Comparison of ENCODE assay signal across 7 cellular contexts in the genomic region with DNA sequence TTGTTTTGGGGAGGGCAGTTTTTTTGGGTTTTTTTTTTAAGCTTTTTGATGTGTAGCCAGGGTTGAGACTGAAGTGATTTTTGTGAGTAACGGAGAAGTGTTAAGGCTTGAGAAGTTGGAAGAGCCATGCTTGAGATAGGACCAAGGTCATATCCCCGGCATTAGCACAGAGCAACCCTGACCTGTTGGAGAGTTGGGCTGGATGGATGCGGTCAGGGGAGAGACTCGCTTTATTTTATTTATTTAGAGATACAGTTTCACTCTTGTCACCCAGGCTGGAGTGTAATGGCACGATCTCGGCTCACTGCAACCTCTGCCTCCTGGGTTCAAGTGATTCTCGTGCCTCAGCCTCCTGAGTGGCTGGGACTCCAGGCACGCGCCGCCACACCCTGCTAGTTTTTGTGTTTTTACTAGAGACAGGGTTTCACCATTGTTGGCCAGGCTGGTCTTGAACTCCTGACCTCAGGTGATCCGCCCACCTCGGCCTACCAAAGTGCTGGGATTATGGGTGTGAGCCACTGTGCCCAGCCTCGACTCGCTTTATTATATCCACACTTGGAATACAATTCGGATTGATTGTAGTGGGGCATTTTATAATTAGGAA. TPM values are rescaled to one million over a fixed set of nuclear protein-coding genes. Genes with fewer than 3 reads are reported as not detected.
DNase-seq lines count a peak whose midpoint lies in the region; ATAC-seq and TF ChIP-seq lines count a peak whose summit lies in the region.
"Not testable (repeated sequence)": the region's sequence is repeated elsewhere in the genome, so short reads cannot be mapped to it uniquely, and the experiment has no call there.

No MANE protein-coding gene starts in this region.

- not testable (repeated sequence) for H4K91ac ChIP-seq in H9 (ENCODE audit: insufficient read length, low read depth, low read length)

- not testable (repeated sequence) for H4K5ac ChIP-seq in H9 (ENCODE audit: insufficient read length, low read depth, low read length)

- H3K27me3 ChIP-seq in H9 (ENCODE audit: insufficient read depth, low read length); foreskin keratinocyte; lower lobe of right lung (ENCODE audit: low read depth); parathyroid adenoma (ENCODE audit: control insufficient read depth, insufficient read depth, low read length); stomach: not testable (repeated sequence)

- not testable (repeated sequence) for H3K4me2 ChIP-seq in H9 (ENCODE audit: insufficient read depth, insufficient read length, low read length)
- H3K4me2 ChIP-seq in parathyroid adenoma (ENCODE audit: low read length), result peak overlapping the region; percentile 60

- not testable (repeated sequence) for H3K36me3 Mint-ChIP-seq in H9 (ENCODE audit: insufficient read depth in 1 of 3, low read depth in 3 of 3)
- H3K36me3 Mint-ChIP-seq in MCF 10A (ENCODE audit: insufficient read depth, unreplicated experiment), result peaks cover 13% of the 10 kb centered on the region

- not testable (repeated sequence) for H2BK12ac ChIP-seq in H9 (ENCODE audit: insufficient read length, low read depth, low read length)

- not testable (repeated sequence) for H3K79me1 ChIP-seq in H9 (ENCODE audit: insufficient read depth, low read depth, low read length, poor library complexity, severe bottlenecking)

- peaks cover 12% of the 10 kb centered on the region for H3K4me1 ChIP-seq in H9 (ENCODE audit: insufficient read depth, low read length)
- peaks cover 68% of the 10 kb centered on the region for H3K4me1 ChIP-seq in foreskin keratinocyte
- H3K4me1 ChIP-seq in lower lobe of right lung, result peaks cover 52% of the 10 kb centered on the region
- peaks cover 39% of the 10 kb centered on the region for H3K4me1 ChIP-seq in parathyroid adenoma
- peaks cover 42 to 96% (median 67%) of the 10 kb centered on the region in 4 donors for H3K4me1 ChIP-seq in stomach

- not testable (repeated sequence) for H3K9me3 ChIP-seq in H9 (ENCODE audit: control insufficient read depth, low read depth, low read length); lower lobe of right lung; parathyroid adenoma (ENCODE audit: control insufficient read depth, low read length); stomach

- CTCF ChIA-PET in RWPE1 (lab: Yijun Ruan, JAX), result not testable (repeated sequence)
- CTCF ChIA-PET in MCF 10A (lab: Yijun Ruan, JAX), result interaction anchor here (0.6 to 2.6 kb wide), 6 partner anchors 8 to 248 kb away, joined by 3 to 9 read pairs (median 4); no protein-coding TSS in a partner anchor

- not testable (repeated sequence) for H2BK120ac ChIP-seq in H9 (ENCODE audit: low read depth, low read length, poor library complexity, severe bottlenecking)

- H2AK5ac ChIP-seq in H9 (ENCODE audit: insufficient read length, low read length), result not testable (repeated sequence)

- not testable (repeated sequence) for H3T11ph ChIP-seq in H9 (ENCODE audit: low read length)

- not testable (repeated sequence) for H3K27me3 Mint-ChIP-seq in H9 (ENCODE audit: low read depth); MCF 10A (ENCODE audit: insufficient read depth, unreplicated experiment)

- H3K23me2 ChIP-seq in H9 (ENCODE audit: insufficient read length, low read depth, low read length, poor library complexity, severe bottlenecking), result not testable (repeated sequence)

- H3K27ac ChIP-seq in H9 (ENCODE audit: insufficient read length, low read depth, low read length), result not testable (repeated sequence)
- H3K27ac ChIP-seq in RWPE1, result peak overlapping the region; percentile 97
- peak overlapping the region; percentile 77 for H3K27ac ChIP-seq in foreskin keratinocyte
- peak overlapping the region; percentile 43 for H3K27ac ChIP-seq in lower lobe of right lung
- H3K27ac ChIP-seq in parathyroid adenoma, result peak overlapping the region; percentile 77
- H3K27ac ChIP-seq in stomach, result peak overlapping the region in 4 of 5 donors; percentile 81 to 84 (median 82)

- H3K56ac ChIP-seq in H9 (ENCODE audit: insufficient read length, low read depth, low read length), result not testable (repeated sequence)

- H3K14ac ChIP-seq in H9 (ENCODE audit: insufficient read depth, low read length), result not testable (repeated sequence)

- WGBS in H9 (ENCODE audit: extremely low coverage, insufficient read length, low lambda C conversion rate), result no CpG with 5 or more reads among the region's 15 CpGs
- WGBS in stomach, 5 donors, result 72 to 86% (median 80%) methylated on average over 15 of the region's 15 CpGs

- not testable (repeated sequence) for H3K9ac ChIP-seq in H9 (ENCODE audit: extremely low read depth, insufficient read length, low read length); parathyroid adenoma

- H3K23ac ChIP-seq in H9 (ENCODE audit: insufficient read length, low read depth, low read length), result not testable (repeated sequence)

- H3K9me3 Mint-ChIP-seq in H9; MCF 10A (ENCODE audit: unreplicated experiment): not testable (repeated sequence)

- POLR2A ChIA-PET in RWPE1 (lab: Yijun Ruan, JAX; ENCODE audit: low non-redundant PET), result not testable (repeated sequence)
- POLR2A ChIA-PET in MCF 10A (lab: Yijun Ruan, JAX), result interaction anchor here (0.7 to 8.2 kb wide), 9 partner anchors 8 to 107 kb away, joined by 3 to 98 read pairs (median 4); a partner anchor contains a TSS

- H3K79me2 ChIP-seq in H9 (ENCODE audit: insufficient read depth, low read length), result peaks cover 25% of the 10 kb centered on the region; the same call in 1 of the 2 replicates
- peaks cover 42% of the 10 kb centered on the region for H3K79me2 ChIP-seq in parathyroid adenoma

- not testable (repeated sequence) for H4K8ac ChIP-seq in H9 (replicated peaks; ENCODE audit: insufficient read length, low read depth, low read length)

- not testable (repeated sequence) for H2BK15ac ChIP-seq in H9 (ENCODE audit: low read depth, low read length)

- H2AFZ ChIP-seq in H9 (ENCODE audit: low read length), result not testable (repeated sequence)
- H2AFZ ChIP-seq in parathyroid adenoma, result peak overlapping the region; percentile 1

- not testable (repeated sequence) for H3K4ac ChIP-seq in H9 (ENCODE audit: low read depth, low read length)

- not testable (repeated sequence) for TF ChIP-seq POLR2A in stomach (IDR thresholded peaks at IDR 0.05)

- H3K18ac ChIP-seq in H9 (ENCODE audit: insufficient read length, low read depth, low read length), result not testable (repeated sequence)

- BruUV-seq in MCF 10A (replicated peaks; lab: Mats Ljungman, UMichigan), result TSS peak; percentile 1

- not testable (repeated sequence) for H2BK5ac ChIP-seq in H9 (ENCODE audit: insufficient read length, low read length)

- H2BK20ac ChIP-seq in H9 (ENCODE audit: low read depth, low read length, poor library complexity, severe bottlenecking), result not testable (repeated sequence)

- H3K36me3 ChIP-seq in lower lobe of right lung; parathyroid adenoma (ENCODE audit: control insufficient read depth, insufficient read depth, low read length); stomach: not testable (repeated sequence)

- H3K4me1 Mint-ChIP-seq in H9, result peaks cover 52 to 54% of the 10 kb centered on the region in 2 experiments
- peaks cover 55% of the 10 kb centered on the region for H3K4me1 Mint-ChIP-seq in MCF 10A (ENCODE audit: insufficient read depth, unreplicated experiment)

- not testable (repeated sequence) for DNase-seq in H9; RWPE1 (ENCODE audit: low spot score); foreskin keratinocyte; lower lobe of right lung; stomach
- DNase-seq in MCF 10A (ENCODE audit: unreplicated experiment), result peak; percentile 41

- not testable (repeated sequence) for TF ChIP-seq CTCF in H9 (conservative IDR thresholded peaks at IDR 0.05); RWPE1 (conservative IDR thresholded peaks at IDR 0.05; ENCODE audit: low read depth); MCF 10A (IDR thresholded peaks at IDR 0.05; ENCODE audit: unreplicated experiment); foreskin keratinocyte (conservative IDR thresholded peaks at IDR 0.05); lower lobe of right lung (IDR thresholded peaks at IDR 0.05); parathyroid adenoma (IDR thresholded peaks at IDR 0.05); stomach (IDR thresholded peaks at IDR 0.05)

- TF ChIP-seq EP300 in stomach (IDR thresholded peaks at IDR 0.05), result not testable (repeated sequence)

- intact Hi-C loops in MCF 10A (cut with micrococcal nuclease), result loop anchor here (5.0 kb wide), 1 partner anchor 39 kb away; no protein-coding TSS in a partner anchor
- intact Hi-C loops in lower lobe of right lung (cut with DNase I); stomach (cut with DNase I; ENCODE audit: low total_unique reads): not testable (repeated sequence)

- not testable (repeated sequence) for ATAC-seq in foreskin keratinocyte, lower lobe of right lung

- not testable (repeated sequence) for H4K20me1 ChIP-seq in H9 (ENCODE audit: control insufficient read depth, insufficient read depth, insufficient read length)

- H3K4me3 ChIP-seq in lower lobe of right lung, stomach: not testable (repeated sequence)
- H3K4me3 ChIP-seq in parathyroid adenoma (ENCODE audit: low read depth, low read length), result peak overlapping the region; percentile 21

- peak overlapping the region; percentile 0 to 68 (median 49); a peak in 6 of 7 replicates for H3K27ac Mint-ChIP-seq in H9
- H3K27ac Mint-ChIP-seq in MCF 10A (ENCODE audit: low read depth, unreplicated experiment), result peak overlapping the region; percentile 95

- H3K4me3 Mint-ChIP-seq in H9, result not testable (repeated sequence)
- H3K4me3 Mint-ChIP-seq in MCF 10A (ENCODE audit: unreplicated experiment), result peak overlapping the region; percentile 68

RNA-seq across cellular contexts. Expression of a gene that starts 43.5 kb away (rescaled TPM):
- 75.8 and 83.4 TPM in 2 replicates for total RNA-seq in H9 (2021)
- 580 and 593 TPM in 2 replicates for total RNA-seq in MCF 10A (2022)
- 399 and 593 TPM in 2 replicates for total RNA-seq in foreskin keratinocyte
- 317 and 485 TPM in 2 replicates for polyA plus RNA-seq in foreskin keratinocyte
- 83.3 TPM for total RNA-seq in lower lobe of right lung
- total RNA-seq in stomach, result 100 to 1,000 TPM in 3 of 5 donors, 10 to 100 TPM in 2; 51.3 to 204 (median 112) TPM
- polyA plus RNA-seq in stomach, result 10 to 100 TPM; 38.2 to 76.2 (median 45.1) TPM
